21 cellular contexts compared by ENCODE assay signal in genomic region chr12:67826148-67826547, GRCh38.
DNase-seq lines count a peak whose midpoint lies in the region; ATAC-seq, FAIRE-seq and TF ChIP-seq lines count a peak whose summit lies in the region.
"Had no signal": no experiment of that assay in that cellular context is flagged by ENCODE, and none has a peak within 500 bp of the region (broad histone marks: within the 10 kb centered on the region; RNA-seq: fewer than 3 reads in every experiment).

No MANE protein-coding gene starts in this region.

- no peaks in the 10 kb centered on the region for H3K79me2 ChIP-seq in osteoblast (ENCODE audit: insufficient read depth, low read length)

- peak overlapping the region; percentile 16 for H2AFZ ChIP-seq in osteoblast (ENCODE audit: low read length)

- no peaks in the 10 kb centered on the region for H4K20me1 ChIP-seq in osteoblast (ENCODE audit: insufficient read depth, low read length)

- peak overlapping the region in 6 of 10 donors; percentile 18 to 89 (median 82) for H3K27ac ChIP-seq in heart right ventricle
- no peak overlapping the region for H3K27ac ChIP-seq in right cardiac atrium (ENCODE audit: low read length)
- peak overlapping the region; percentile 82 to 87 (median 86) for H3K27ac ChIP-seq in esophagus muscularis mucosa (replicated peaks in 1 of 4)
- peak overlapping the region; percentile 96 for H3K27ac ChIP-seq in osteoblast (ENCODE audit: low read depth, low read length)
- peak overlapping the region; percentile 89 to 90 for H3K27ac ChIP-seq in uterus
- no peak overlapping the region for H3K27ac ChIP-seq in pancreas

- H3K9me3 ChIP-seq in heart right ventricle, result no peaks in the 10 kb centered on the region
- H3K9me3 ChIP-seq in right cardiac atrium (ENCODE audit: control insufficient read depth, low read length), result no peaks in the 10 kb centered on the region
- H3K9me3 ChIP-seq in esophagus muscularis mucosa, result no peaks in the 10 kb centered on the region
- H3K9me3 ChIP-seq in osteoblast (ENCODE audit: low read depth, low read length), result no peaks in the 10 kb centered on the region
- H3K9me3 ChIP-seq in uterus, result no peaks in the 10 kb centered on the region
- no peaks in the 10 kb centered on the region for H3K9me3 ChIP-seq in pancreas

- TF ChIP-seq EP300 in esophagus muscularis mucosa (IDR thresholded peaks at IDR 0.05), result no peak

- peak in 1 of 8 donors; percentile 29 for ATAC-seq in heart right ventricle
- ATAC-seq in right cardiac atrium, result no peak
- no peak for ATAC-seq in pancreas

- TF ChIP-seq CTCF in heart right ventricle (IDR thresholded peaks at IDR 0.05) (no peak), esophagus muscularis mucosa (IDR thresholded peaks at IDR 0.05) (no peak), osteoblast (IDR thresholded peaks at IDR 0.05; ENCODE audit: extremely low read depth, low read depth, low read length) (no peak), uterus (IDR thresholded peaks at IDR 0.05) (no peak), pancreas (IDR thresholded peaks at IDR 0.05) (no peak)

- 47 to 53% methylated on average over 2 of the region's 2 CpGs for WGBS in heart right ventricle, 2 donors
- 45% methylated on average over 2 of the region's 2 CpGs for whole genome bisulfite sequencing in right cardiac atrium
- WGBS in esophagus muscularis mucosa, result 49% methylated on average over 2 of the region's 2 CpGs
- 76 to 80% methylated on average over 2 of the region's 2 CpGs for WGBS in pancreas, 2 donors

- peaks cover 0 to 31% (median 19%) of the 10 kb centered on the region in 9 donors for H3K4me1 ChIP-seq in heart right ventricle
- H3K4me1 ChIP-seq in right cardiac atrium (ENCODE audit: control insufficient read depth, insufficient read depth, low read length), result no peaks in the 10 kb centered on the region
- H3K4me1 ChIP-seq in esophagus muscularis mucosa, result peaks cover 12 to 36% (median 33%) of the 10 kb centered on the region in 4 donors
- H3K4me1 ChIP-seq in osteoblast (ENCODE audit: insufficient read depth, low read length), result peaks cover 26% of the 10 kb centered on the region
- H3K4me1 ChIP-seq in uterus, result no peaks in the 10 kb centered on the region
- H3K4me1 ChIP-seq in pancreas, result no peaks in the 10 kb centered on the region

- TF ChIP-seq POLR2A in esophagus muscularis mucosa (IDR thresholded peaks at IDR 0.05; ENCODE audit: low read depth) (no peak), uterus (IDR thresholded peaks at IDR 0.05) (no peak)

- DNase-seq in heart right ventricle (no peak), right cardiac atrium (no peak), esophagus muscularis mucosa (ENCODE audit: extremely low spot score) (no peak), osteoblast (ENCODE audit: insufficient read length, low spot score, missing footprints) (no peak), uterus (no peak), NCI-H524 (lab: John Stamatoyannopoulos, UW) (no peak), pancreas (no peak), NCI-H1436 treated with DMSO at 0.1 percent for 48 hours (lab: John Stamatoyannopoulos, UW) (no peak)
- DNase-seq: activated CD4-positive, alpha-beta T cell treated with anti-CD3 and anti-CD28 coated beads, Interleukin-2, amount 10 ng/mL, durations not matched to agents 7 days and 5 days; activated CD8-positive, alpha-beta memory T cell treated with anti-CD3 and anti-CD28 coated beads, Interleukin-2, amount 50 U/mL, for 4 hours; CD4-positive, alpha-beta T cell; DMS153; foreskin fibroblast; hypothalamus; NCI-H774; nephron progenitor cell; OCI-M1; SIG-M5 had no signal

- no peaks in the 10 kb centered on the region for H3K36me3 ChIP-seq in heart right ventricle
- no peaks in the 10 kb centered on the region for H3K36me3 ChIP-seq in esophagus muscularis mucosa
- no peaks in the 10 kb centered on the region for H3K36me3 ChIP-seq in osteoblast (ENCODE audit: insufficient read depth, low read length)
- H3K36me3 ChIP-seq in uterus, result no peaks in the 10 kb centered on the region
- H3K36me3 ChIP-seq in pancreas, result no peaks in the 10 kb centered on the region

- no peak for FAIRE-seq in pancreas (lab: Jason Lieb, UNC)
- FAIRE-seq: bronchial epithelial cell, H1, keratinocyte had no signal

- no peak overlapping the region for H3K4me3 ChIP-seq in heart right ventricle
- no peak overlapping the region for H3K4me3 ChIP-seq in right cardiac atrium (ENCODE audit: low read length)
- H3K4me3 ChIP-seq in esophagus muscularis mucosa, result no peak overlapping the region
- H3K4me3 ChIP-seq in osteoblast (ENCODE audit: insufficient read depth, low read length), result no peak overlapping the region
- H3K4me3 ChIP-seq in uterus, result no peak overlapping the region
- no peak overlapping the region for H3K4me3 ChIP-seq in pancreas

- no peak overlapping the region for H3K4me2 ChIP-seq in osteoblast (ENCODE audit: insufficient read depth, low read length)

- intact Hi-C loops in heart right ventricle (cut with DNase I), result loop anchor here in 1 of 10 donors (10.0 kb wide), 1 partner anchor 171 kb away; no protein-coding TSS in a partner anchor
- intact Hi-C loops in right cardiac atrium (cut with DNase I), result no loop called here
- intact Hi-C loops in esophagus muscularis mucosa (cut with DNase I), result loop anchor here (10.0 kb wide), 1 partner anchor 171 kb away; no protein-coding TSS in a partner anchor
- intact Hi-C loops in uterus (cut with DNase I; ENCODE audit: low total_unique reads), result loop anchor here (5.0 kb wide), 1 partner anchor 179 kb away; the partner anchor contains the start of gene DYRK2
- intact Hi-C loops in pancreas (cut with DNase I), result no loop called here

- no peaks in the 10 kb centered on the region for H3K27me3 ChIP-seq in heart right ventricle
- H3K27me3 ChIP-seq in right cardiac atrium (ENCODE audit: control insufficient read depth, insufficient read depth), result no peaks in the 10 kb centered on the region
- no peaks in the 10 kb centered on the region for H3K27me3 ChIP-seq in esophagus muscularis mucosa
- no peaks in the 10 kb centered on the region for H3K27me3 ChIP-seq in osteoblast (ENCODE audit: insufficient read depth, low read length)
- no peaks in the 10 kb centered on the region for H3K27me3 ChIP-seq in uterus
- H3K27me3 ChIP-seq in pancreas, result no peaks in the 10 kb centered on the region

Comparison
In these comparisons a context has a peak if more than half of its experiments do, and no peak if none do; other contexts are left out.
1. H3K27ac ChIP-seq: peak in heart right ventricle (6 of 10), esophagus muscularis mucosa (4 of 4), osteoblast (single experiment) and uterus (2 of 2); none in right cardiac atrium (single experiment) and pancreas (0 of 4).
2. intact Hi-C loops: an anchor here in esophagus muscularis mucosa (10.0 kb wide) and uterus (5.0 kb wide); none called in right cardiac atrium and pancreas.